22 cellular contexts compared by ENCODE assay signal in genomic region chr13:30333601-30334000, GRCh38. TPM values are rescaled to one million over a fixed set of nuclear protein-coding genes. Genes with fewer than 3 reads are reported as not detected.
DNase-seq lines count a peak whose midpoint lies in the region; FAIRE-seq and TF ChIP-seq lines count a peak whose summit lies in the region.
"Had no signal": no experiment of that assay in that cellular context is flagged by ENCODE, and none has a peak within 500 bp of the region (broad histone marks: within the 10 kb centered on the region; RNA-seq: fewer than 3 reads in every experiment).

No MANE protein-coding gene starts in this region.

- 0 out of 2 replicates have a peak, but pooled peaks have one; percentile 19 for TF ChIP-seq POLR2A in Raji (IDR thresholded peaks at IDR 0.05; ENCODE audit: insufficient read depth, low read depth, low read length)

- TF ChIP-seq CTCF in A673 (conservative IDR thresholded peaks at IDR 0.05; ENCODE audit: low read depth, low read length) = no peak

- DNase-seq in A673 (ENCODE audit: low spot score) (peak; percentile 50), HEK293T (ENCODE audit: extremely low spot score) (no peak), islet precursor cell (peak; percentile 37), NCI-H1436 treated with DMSO at 0.1 percent for 48 hours (lab: John Stamatoyannopoulos, UW) (no peak), frontal cortex (ENCODE audit: low spot score in 2 of 2) (no peak), inferior parietal cortex (ENCODE audit: extremely low spot score) (no peak)
- DNase-seq in activated T-cell treated with anti-CD3 and anti-CD28 coated beads, Interleukin-2, amount 50 U/mL, for 48 hours = no peak
- DNase-seq: CD4-positive, CD25-positive, alpha-beta regulatory T cell; COR-L47; DMS79; HFFc6; NCI-H1694 treated with DMSO at 0.1 percent for 48 hours; NCI-H2081 treated with DMSO at 0.1 percent for 48 hours; NCI-H774; OCI-M1 had no signal

- no peaks in the 10 kb centered on the region for H3K9me3 ChIP-seq in A673 (ENCODE audit: low read depth, low read length, poor library complexity, severe bottlenecking)
- H3K9me3 ChIP-seq: SJSA1 had no signal

- no peaks in the 10 kb centered on the region for H3K27me3 ChIP-seq in A673 (replicated peaks; ENCODE audit: insufficient read depth, low read depth, low read length, poor library complexity)
- H3K27me3 ChIP-seq: SJSA1 had no signal

- H3K4me3 ChIP-seq in A673 (ENCODE audit: low read depth, low read length, poor library complexity, severe bottlenecking) = no peak overlapping the region
- H3K4me3 ChIP-seq: SJSA1 had no signal

- no peaks in the 10 kb centered on the region for H3K36me3 ChIP-seq in A673 (ENCODE audit: insufficient read depth, low read length, poor library complexity, severe bottlenecking)
- H3K36me3 ChIP-seq: SJSA1 had no signal

- peaks cover 16% of the 10 kb centered on the region for H3K4me1 ChIP-seq in A673 (ENCODE audit: insufficient read depth, low read length, poor library complexity, severe bottlenecking)

- no peak overlapping the region for H3K27ac ChIP-seq in A673 (ENCODE audit: low read depth, low read length, poor library complexity, severe bottlenecking)
- H3K27ac ChIP-seq: KMS-11, SJSA1 had no signal

- CTCF ChIA-PET in A673 (lab: Charles Lee) (no interaction called here), HEK293T (lab: Yijun Ruan, JAX) (interaction anchor here (1.1 kb wide), 1 partner anchor 201 kb away, joined by 3 read pairs; no protein-coding TSS in a partner anchor)

- intact Hi-C loops in A673 (cut with micrococcal nuclease; ENCODE audit: unreplicated experiment) = no loop called here

- POLR2A ChIA-PET in A673 (lab: Charles Lee; ENCODE audit: low non-redundant PET) = no interaction called here
- POLR2A ChIA-PET in HEK293T (lab: Yijun Ruan, JAX) = no interaction called here

- no peak for FAIRE-seq in frontal cortex (lab: Jason Lieb, UNC)
- FAIRE-seq: A204.1, H54, HTR-8/SVneo, RCC 7860 had no signal

- BruUV-seq in A673 (replicated peaks; lab: Mats Ljungman, UMichigan) = no TSS peak

TF ChIP-seq in HEK293T, 16 proteins besides CTCF, POLR2A, EP300 and RAD21:
- TF ChIP-seq ELF4 (IDR thresholded peaks at IDR 0.05) (no peak), PKNOX1 (IDR thresholded peaks at IDR 0.05) (peak; percentile 15; the same call in 1 of the 2 replicates)

RNA-seq across cellular contexts. Expression of gene KATNAL1, which starts 26.2 kb away (rescaled TPM):
- total RNA-seq in A673 (2021) = 63.0 and 66.5 TPM in 2 replicates
- total RNA-seq in frontal cortex = 51.4 TPM

Comparison
In these comparisons a context has a peak if more than half of its experiments do, and no peak if none do; other contexts are left out.
1. DNase-seq: peak in A673 (single experiment) and islet precursor cell (single experiment); none in HEK293T (single experiment), NCI-H1436 treated with DMSO at 0.1 percent for 48 hours (single experiment), activated T-cell treated with anti-CD3 and anti-CD28 coated beads, Interleukin-2, amount 50 U/mL, for 48 hours (0 of 2), frontal cortex (0 of 2) and inferior parietal cortex (single experiment).